Comparison of ENCODE assay signal across 13 cellular contexts in genomic region chr22:18529416-18530145, GRCh38. TPM values are rescaled to one million over a fixed set of nuclear protein-coding genes. Genes with fewer than 3 reads are reported as not detected.
DNase-seq lines count a peak whose midpoint lies in the region; ATAC-seq and TF ChIP-seq lines count a peak whose summit lies in the region.
"Not testable (repeated sequence)": the region's sequence is repeated elsewhere in the genome, so short reads cannot be mapped to it uniquely, and the experiment has no call there.
"Had no signal": no experiment of that assay in that cellular context is flagged by ENCODE, and none has a peak within 500 bp of the region (broad histone marks: within the 10 kb centered on the region; RNA-seq: fewer than 3 reads in every experiment).

No MANE protein-coding gene starts in this region.

- no CpG with 5 or more reads among the region's 57 CpGs for WGBS in heart right ventricle, 2 donors

- not testable (repeated sequence) for H3K27ac ChIP-seq in CD4-positive, alpha-beta T cell (ENCODE audit: low read depth, low read length); heart right ventricle

- H3K9me3 Mint-ChIP-seq in CD4-positive, alpha-beta T cell; activated T-cell treated with anti-CD3 and anti-CD28 coated beads, Interleukin-2, amount 50 U/mL, for 4 hours; natural killer cell treated with Interleukin-12 subunit alpha and Interleukin-12 subunit beta and Interleukin-15 and Interleukin-18, amount 100 ng/mL, for 72 hours: not testable (repeated sequence)

- not testable (repeated sequence) for H3K4me1 ChIP-seq in heart right ventricle

- DNase-seq in CD4-positive, alpha-beta T cell: peak in 2 of 10 experiments; percentile 9 to 35
- DNase-seq in activated T-cell treated with anti-CD3 and anti-CD28 coated beads, Interleukin-2, amount 50 U/mL, for 4 hours; heart right ventricle; natural killer cell treated with Interleukin-12 subunit alpha and Interleukin-12 subunit beta and Interleukin-15 and Interleukin-18, amount 100 ng/mL, for 72 hours (ENCODE audit: low spot score): not testable (repeated sequence)

- H3K27me3 Mint-ChIP-seq in CD4-positive, alpha-beta T cell; activated T-cell treated with anti-CD3 and anti-CD28 coated beads, Interleukin-2, amount 50 U/mL, for 4 hours (ENCODE audit: low read depth); natural killer cell treated with Interleukin-12 subunit alpha and Interleukin-12 subunit beta and Interleukin-15 and Interleukin-18, amount 100 ng/mL, for 72 hours: not testable (repeated sequence)

- H3K36me3 Mint-ChIP-seq in CD4-positive, alpha-beta T cell (ENCODE audit: low read depth); activated T-cell treated with anti-CD3 and anti-CD28 coated beads, Interleukin-2, amount 50 U/mL, for 4 hours (ENCODE audit: insufficient read depth); natural killer cell treated with Interleukin-12 subunit alpha and Interleukin-12 subunit beta and Interleukin-15 and Interleukin-18, amount 100 ng/mL, for 72 hours: not testable (repeated sequence)

- not testable (repeated sequence) for H3K4me3 ChIP-seq in heart right ventricle

- ATAC-seq in CD4-positive, alpha-beta T cell (ENCODE audit: poor library complexity): peak; percentile 1
- ATAC-seq in GM19438 (IDR thresholded peaks at IDR 0.05; ENCODE audit: low read depth, unreplicated experiment) (peak; percentile 26), HG02588 (IDR thresholded peaks at IDR 0.05; ENCODE audit: unreplicated experiment) (peak; percentile 19), HG03064 (IDR thresholded peaks at IDR 0.05; ENCODE audit: low read depth, unreplicated experiment) (peak; percentile 18), HG03571 (IDR thresholded peaks at IDR 0.05; ENCODE audit: unreplicated experiment) (peak; percentile 20), heart right ventricle (peak in 5 of 8 donors; percentile 3 to 39 (median 34))
- peak; percentile 4 to 27 for ATAC-seq in activated T-cell treated with anti-CD3 and anti-CD28 coated beads, Interleukin-2, amount 50 U/mL, for 4 hours
- ATAC-seq in natural killer cell treated with Interleukin-12 subunit alpha and Interleukin-12 subunit beta and Interleukin-15 and Interleukin-18, amount 100 ng/mL, for 72 hours: peak; percentile 1 to 34

- not testable (repeated sequence) for H3K27me3 ChIP-seq in CD4-positive, alpha-beta T cell (ENCODE audit: control insufficient read depth, insufficient read depth, low read length); heart right ventricle

- peak overlapping the region; percentile 97 for H3K27ac Mint-ChIP-seq in CD4-positive, alpha-beta T cell
- H3K27ac Mint-ChIP-seq in natural killer cell treated with Interleukin-12 subunit alpha and Interleukin-12 subunit beta and Interleukin-15 and Interleukin-18, amount 100 ng/mL, for 72 hours: not testable (repeated sequence)

- H3K36me3 ChIP-seq in heart right ventricle: not testable (repeated sequence)

- POLR2A ChIA-PET in CD4-positive, alpha-beta T cell (lab: Charles Lee): not testable (repeated sequence)

- CTCF ChIA-PET in CD4-positive, alpha-beta T cell (lab: Charles Lee): not testable (repeated sequence)

- H3K4me1 Mint-ChIP-seq in CD4-positive, alpha-beta T cell (ENCODE audit: low read depth); activated T-cell treated with anti-CD3 and anti-CD28 coated beads, Interleukin-2, amount 50 U/mL, for 4 hours (ENCODE audit: low read depth); natural killer cell treated with Interleukin-12 subunit alpha and Interleukin-12 subunit beta and Interleukin-15 and Interleukin-18, amount 100 ng/mL, for 72 hours (ENCODE audit: low read depth in 2 of 2): not testable (repeated sequence)

- H3K4me3 Mint-ChIP-seq in CD4-positive, alpha-beta T cell; activated T-cell treated with anti-CD3 and anti-CD28 coated beads, Interleukin-2, amount 50 U/mL, for 4 hours; natural killer cell treated with Interleukin-12 subunit alpha and Interleukin-12 subunit beta and Interleukin-15 and Interleukin-18, amount 100 ng/mL, for 72 hours: not testable (repeated sequence)

- not testable (repeated sequence) for TF ChIP-seq CTCF in CD4-positive, alpha-beta T cell (IDR thresholded peaks at IDR 0.05); heart right ventricle (IDR thresholded peaks at IDR 0.05)

- H3K9me3 ChIP-seq in CD4-positive, alpha-beta T cell (ENCODE audit: control insufficient read depth, low read length); heart right ventricle: not testable (repeated sequence)

- intact Hi-C loops in CD4-positive, alpha-beta T cell (cut with DNase I, micrococcal nuclease); heart right ventricle (cut with DNase I): not testable (repeated sequence)

RNA-seq across cellular contexts. Expression of gene TMEM191B, which starts 2.0 kb away (rescaled TPM):
- total RNA-seq in CD4-positive, alpha-beta T cell: 10 to 100 TPM; 10.1 to 12.7 TPM
- total RNA-seq in activated T-cell treated with anti-CD3 and anti-CD28 coated beads, Interleukin-2, amount 50 U/mL, for 4 hours: 1 to 10 TPM in 1 of 3 donors, under 1 TPM in 1, not detected in 1; 0.22 to 1.0 TPM
- total RNA-seq in heart right ventricle: 1 to 10 TPM in 2 of 10 donors, under 1 TPM in 2, not detected in 6; 0.69 to 1.4 (median 0.93) TPM
- under 1 TPM in 1 of 2 donors, not detected in 1; 0.26 TPM for polyA plus RNA-seq in heart right ventricle
- 1 to 10 TPM; 2.2 to 3.4 TPM for total RNA-seq in natural killer cell treated with Interleukin-12 subunit alpha and Interleukin-12 subunit beta and Interleukin-15 and Interleukin-18, amount 100 ng/mL, for 72 hours
- total RNA-seq: activated naive CD4-positive, alpha-beta T cell treated with anti-CD3 and anti-CD28 coated beads for 36 hours; T-helper 2 cell treated with Interferon-gamma antibody and Interleukin-4, amounts not matched to agents 100 ng/mL and 5 ng/mL, for 36 hours had no signal

RNA-seq across cellular contexts. Expression of gene GGTLC3, which starts 11.6 kb away (rescaled TPM):
- under 1 TPM; 0.36 to 0.58 TPM for total RNA-seq in CD4-positive, alpha-beta T cell
- total RNA-seq in activated T-cell treated with anti-CD3 and anti-CD28 coated beads, Interleukin-2, amount 50 U/mL, for 4 hours: not detected
- total RNA-seq in heart right ventricle: not detected
- polyA plus RNA-seq in heart right ventricle: not detected
- not detected for total RNA-seq in natural killer cell treated with Interleukin-12 subunit alpha and Interleukin-12 subunit beta and Interleukin-15 and Interleukin-18, amount 100 ng/mL, for 72 hours
- total RNA-seq: activated naive CD4-positive, alpha-beta T cell treated with anti-CD3 and anti-CD28 coated beads for 36 hours; frontal cortex; lower leg skin; naive thymus-derived CD4-positive, alpha-beta T cell; T-helper 2 cell treated with Interferon-gamma antibody and Interleukin-4, amounts not matched to agents 100 ng/mL and 5 ng/mL, for 36 hours had no signal
- polyA plus RNA-seq: naive thymus-derived CD4-positive, alpha-beta T cell had no signal
